Comparison of ENCODE assay signal across 9 cellular contexts in the genomic region with DNA sequence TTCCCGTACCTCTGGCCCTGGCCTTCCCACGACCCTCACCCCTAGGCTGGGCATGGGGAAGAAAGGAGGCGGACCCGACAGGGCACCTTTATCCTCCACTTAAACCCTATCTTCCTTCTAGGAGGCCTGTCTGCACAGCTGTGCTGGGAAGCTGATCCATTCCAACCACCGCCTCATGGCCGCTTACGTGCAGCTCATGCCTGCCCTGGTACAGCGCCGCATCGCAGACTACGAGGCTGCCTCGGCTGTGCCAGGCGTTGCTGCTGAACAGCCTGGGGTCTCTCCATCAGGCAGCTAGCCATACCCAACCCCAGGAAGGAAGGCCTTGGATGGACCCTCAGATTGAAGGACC. TPM values are rescaled to one million over a fixed set of nuclear protein-coding genes. Genes with fewer than 3 reads are reported as not detected.
DNase-seq lines count a peak whose midpoint lies in the region; ATAC-seq and TF ChIP-seq lines count a peak whose summit lies in the region.
"Had no signal": no experiment of that assay in that cellular context is flagged by ENCODE, and none has a peak within 500 bp of the region (broad histone marks: within the 10 kb centered on the region; RNA-seq: fewer than 3 reads in every experiment).

No MANE protein-coding gene starts in this region.

- H3K4me3 Mint-ChIP-seq in activated CD4-positive, alpha-beta memory T cell treated with anti-CD3 and anti-CD28 coated beads, Interleukin-2, amount 10 ng/mL, durations not matched to agents 7 days and 5 days: peak overlapping the region; percentile 97

- ATAC-seq in GM21526 (IDR thresholded peaks at IDR 0.05; ENCODE audit: low FRiP score, unreplicated experiment): peak; percentile 5
- no peak for ATAC-seq in left ventricle myocardium superior
- no peak for ATAC-seq in HG03135 (IDR thresholded peaks at IDR 0.05; ENCODE audit: unreplicated experiment)

- peaks cover 50% of the 10 kb centered on the region for H3K79me2 ChIP-seq in smooth muscle cell (ENCODE audit: low read depth)

- H4K20me1 ChIP-seq in smooth muscle cell (ENCODE audit: low read depth): no peaks in the 10 kb centered on the region

- H3K27ac Mint-ChIP-seq in activated CD4-positive, alpha-beta memory T cell treated with anti-CD3 and anti-CD28 coated beads, Interleukin-2, amount 10 ng/mL, durations not matched to agents 7 days and 5 days: peak overlapping the region; percentile 97

- peaks cover 9% of the 10 kb centered on the region for H3K4me1 ChIP-seq in A673 (ENCODE audit: insufficient read depth, low read length, poor library complexity, severe bottlenecking)
- peaks cover 16% of the 10 kb centered on the region for H3K4me1 ChIP-seq in smooth muscle cell (ENCODE audit: low read depth)

- TF ChIP-seq CTCF in A673 (conservative IDR thresholded peaks at IDR 0.05; ENCODE audit: low read depth, low read length) (no peak), smooth muscle cell (IDR thresholded peaks at IDR 0.05; ENCODE audit: borderline replicate concordance, insufficient read depth, poor library complexity, severe bottlenecking) (no peak)

- 28% methylated on average over 13 of the region's 13 CpGs for WGBS in smooth muscle cell (ENCODE audit: low lambda C conversion rate)

- no peak overlapping the region for H2AFZ ChIP-seq in smooth muscle cell (ENCODE audit: low read depth)

- DNase-seq in A673 (ENCODE audit: low spot score) (no peak), left ventricle myocardium superior (peak; percentile 27), smooth muscle cell (lab: John Stamatoyannopoulos, UW; ENCODE audit: unreplicated experiment) (no peak), NCI-H1694 treated with DMSO at 0.1 percent for 48 hours (lab: John Stamatoyannopoulos, UW) (no peak), SHP77 treated with DMSO at 0.1 percent for 48 hours (lab: John Stamatoyannopoulos, UW) (no peak)
- DNase-seq in activated CD4-positive, alpha-beta memory T cell treated with anti-CD3 and anti-CD28 coated beads, Interleukin-2, amount 10 ng/mL, durations not matched to agents 7 days and 5 days: no peak

- intact Hi-C loops in A673 (cut with micrococcal nuclease; ENCODE audit: unreplicated experiment) (loop anchor here (5.0 kb wide), 1 partner anchor 125 kb away; no protein-coding TSS in a partner anchor), left ventricle myocardium superior (cut with micrococcal nuclease) (no loop called here)

- H3K9me3 ChIP-seq in A673 (ENCODE audit: low read depth, low read length, poor library complexity, severe bottlenecking) (no peaks in the 10 kb centered on the region), smooth muscle cell (replicated peaks; ENCODE audit: low read depth) (no peaks in the 10 kb centered on the region)

- H3K4me3 ChIP-seq in A673 (ENCODE audit: low read depth, low read length, poor library complexity, severe bottlenecking) (peak overlapping the region; percentile 88), smooth muscle cell (peak overlapping the region; percentile 76)

- no TSS peak for BruUV-seq in A673 (replicated peaks; lab: Mats Ljungman, UMichigan)

- no peaks in the 10 kb centered on the region for H3K27me3 Mint-ChIP-seq in activated CD4-positive, alpha-beta memory T cell treated with anti-CD3 and anti-CD28 coated beads, Interleukin-2, amount 10 ng/mL, durations not matched to agents 7 days and 5 days

- peaks cover 18% of the 10 kb centered on the region for H3F3A ChIP-seq in smooth muscle cell (ENCODE audit: low read depth)

- H3K27ac ChIP-seq in A673 (ENCODE audit: low read depth, low read length, poor library complexity, severe bottlenecking) (peak overlapping the region; percentile 97), smooth muscle cell (ENCODE audit: low read depth) (peak overlapping the region; percentile 96)

- H3K9me3 Mint-ChIP-seq in activated CD4-positive, alpha-beta memory T cell treated with anti-CD3 and anti-CD28 coated beads, Interleukin-2, amount 10 ng/mL, durations not matched to agents 7 days and 5 days: no peaks in the 10 kb centered on the region

- H3K36me3 Mint-ChIP-seq in activated CD4-positive, alpha-beta memory T cell treated with anti-CD3 and anti-CD28 coated beads, Interleukin-2, amount 10 ng/mL, durations not matched to agents 7 days and 5 days (ENCODE audit: low read depth): peaks cover 37% of the 10 kb centered on the region

- H3K4me2 ChIP-seq in smooth muscle cell: peak overlapping the region; percentile 93

- POLR2A ChIA-PET in A673 (lab: Charles Lee; ENCODE audit: low non-redundant PET): no interaction called here
- POLR2A ChIA-PET in activated CD4-positive, alpha-beta memory T cell treated with anti-CD3 and anti-CD28 coated beads, Interleukin-2, amount 10 ng/mL, durations not matched to agents 7 days and 5 days (lab: Charles Lee): interaction anchor here (0.7 to 2.9 kb wide), 38 partner anchors 8 to 265 kb away, joined by 3 to 41 read pairs (median 5); partner anchors contain the start of genes APBB1, CAVIN3, HPX and ILK

- H3K27me3 ChIP-seq in A673 (replicated peaks; ENCODE audit: insufficient read depth, low read depth, low read length, poor library complexity) (no peaks in the 10 kb centered on the region), smooth muscle cell (ENCODE audit: low read depth) (no peaks in the 10 kb centered on the region)

- CTCF ChIA-PET in A673 (lab: Charles Lee): interaction anchor here (1.0 kb wide), 1 partner anchor 13 kb away, joined by 3 read pairs; no protein-coding TSS in a partner anchor
- CTCF ChIA-PET in activated CD4-positive, alpha-beta memory T cell treated with anti-CD3 and anti-CD28 coated beads, Interleukin-2, amount 10 ng/mL, durations not matched to agents 7 days and 5 days (lab: Charles Lee): interaction anchor here (0.9 to 3.4 kb wide), 18 partner anchors 9 to 274 kb away, joined by 3 to 51 read pairs (median 4); partner anchors contain the start of genes MRPL17, TAF10 and TPP1

- H3K36me3 ChIP-seq in A673 (ENCODE audit: insufficient read depth, low read length, poor library complexity, severe bottlenecking) (peaks cover 73% of the 10 kb centered on the region), smooth muscle cell (ENCODE audit: low read depth) (peaks cover 6% of the 10 kb centered on the region)

- H3K9ac ChIP-seq in smooth muscle cell (ENCODE audit: low read depth): peak overlapping the region; percentile 93

- peaks cover 41% of the 10 kb centered on the region for H3K4me1 Mint-ChIP-seq in activated CD4-positive, alpha-beta memory T cell treated with anti-CD3 and anti-CD28 coated beads, Interleukin-2, amount 10 ng/mL, durations not matched to agents 7 days and 5 days

RNA-seq across cellular contexts. Expression of gene TIMM10B, which starts 0.6 kb away (rescaled TPM):
- total RNA-seq in A673 (2021): 30.7 and 40.3 TPM in 2 replicates
- total RNA-seq in activated CD4-positive, alpha-beta memory T cell treated with anti-CD3 and anti-CD28 coated beads, Interleukin-2, amount 10 ng/mL, durations not matched to agents 7 days and 5 days: 10 to 100 TPM; 39.0 to 40.5 TPM
- total RNA-seq in left ventricle myocardium superior: 17.9 TPM
- 37.0 and 46.7 TPM in 2 replicates for total RNA-seq in smooth muscle cell
- 29.1 and 43.6 TPM in 2 replicates for polyA plus RNA-seq in smooth muscle cell

RNA-seq across cellular contexts. Expression of gene ARFIP2, which starts 0.8 kb away (rescaled TPM):
- total RNA-seq in A673 (2021): 57.7 and 65.0 TPM in 2 replicates
- total RNA-seq in activated CD4-positive, alpha-beta memory T cell treated with anti-CD3 and anti-CD28 coated beads, Interleukin-2, amount 10 ng/mL, durations not matched to agents 7 days and 5 days: 10 to 100 TPM; 38.5 to 39.2 TPM
- 15.2 TPM for total RNA-seq in left ventricle myocardium superior
- 61.6 and 61.9 TPM in 2 replicates for total RNA-seq in smooth muscle cell
- polyA plus RNA-seq in smooth muscle cell: 84.0 and 88.6 TPM in 2 replicates

RNA-seq across cellular contexts. Expression of gene TRIM3, which starts 8.2 kb away (rescaled TPM):
- total RNA-seq in A673 (2021) (34.2 and 37.1 TPM in 2 replicates), left ventricle myocardium superior (14.4 TPM), smooth muscle cell (14.0 and 14.9 TPM in 2 replicates)
- 1 to 10 TPM; 7.9 to 9.9 TPM for total RNA-seq in activated CD4-positive, alpha-beta memory T cell treated with anti-CD3 and anti-CD28 coated beads, Interleukin-2, amount 10 ng/mL, durations not matched to agents 7 days and 5 days
- 25.5 and 36.0 TPM in 2 replicates for polyA plus RNA-seq in smooth muscle cell

RNA-seq across cellular contexts. Expression of gene DNHD1, which starts 15.2 kb away (rescaled TPM):
- 20.1 and 20.6 TPM in 2 replicates for total RNA-seq in A673 (2021)
- total RNA-seq in activated CD4-positive, alpha-beta memory T cell treated with anti-CD3 and anti-CD28 coated beads, Interleukin-2, amount 10 ng/mL, durations not matched to agents 7 days and 5 days: 10 to 100 TPM; 18.5 to 19.6 TPM
- total RNA-seq in left ventricle myocardium superior: 5.5 TPM
- total RNA-seq in smooth muscle cell: 9.1 and 13.3 TPM in 2 replicates
- polyA plus RNA-seq in smooth muscle cell: 5.5 and 5.9 TPM in 2 replicates

RNA-seq across cellular contexts. Expression of gene HPX, which starts 41.1 kb away (rescaled TPM):
- total RNA-seq in A673 (2021) (4.4 and 4.5 TPM in 2 replicates), left ventricle myocardium superior (not detected), smooth muscle cell (0.40 and 3.5 TPM in 2 replicates)
- under 1 TPM in 1 of 2 experiments, not detected in 1; 0.18 TPM for total RNA-seq in activated CD4-positive, alpha-beta memory T cell treated with anti-CD3 and anti-CD28 coated beads, Interleukin-2, amount 10 ng/mL, durations not matched to agents 7 days and 5 days
- polyA plus RNA-seq in smooth muscle cell: 1.1 and 2.6 TPM in 2 replicates
- total RNA-seq: myocyte had no signal
